9 cellular contexts compared by ENCODE assay signal in the genomic region with DNA sequence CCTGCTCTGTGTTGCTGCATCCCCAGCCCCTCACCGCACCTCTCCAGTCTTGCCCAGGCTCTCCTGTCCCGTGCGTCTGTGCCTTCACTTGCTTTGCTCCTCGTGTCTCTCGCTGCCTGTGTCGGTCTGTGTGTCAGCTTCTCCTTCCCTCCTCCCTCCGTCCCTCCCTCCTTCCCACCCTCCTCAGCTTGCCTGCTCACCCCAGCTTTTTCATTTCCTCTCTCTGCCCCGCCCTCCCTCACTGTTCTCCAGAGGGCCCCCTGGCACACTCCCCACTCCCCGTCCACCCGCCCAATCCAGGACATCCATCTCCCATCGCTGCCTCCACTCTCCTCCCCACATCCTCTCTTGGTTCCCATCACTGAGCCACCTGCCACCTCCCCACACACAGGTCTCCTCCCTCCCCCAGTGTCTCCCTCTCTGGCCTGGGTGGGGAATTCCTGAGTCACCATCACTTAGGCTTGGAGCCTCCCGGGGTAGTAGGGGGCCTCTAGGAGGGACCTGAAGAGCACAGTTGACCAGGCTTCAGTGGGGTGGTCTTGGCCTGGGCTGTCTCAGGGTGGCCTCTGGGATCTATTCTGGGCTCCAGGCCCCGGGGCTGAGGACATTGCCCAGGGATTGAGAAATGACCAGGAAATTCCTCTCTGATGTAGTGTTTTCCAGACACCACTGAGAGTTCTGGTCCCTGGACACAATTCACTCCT. TPM values are rescaled to one million over a fixed set of nuclear protein-coding genes. Genes with fewer than 3 reads are reported as not detected.
DNase-seq lines count a peak whose midpoint lies in the region; ATAC-seq and TF ChIP-seq lines count a peak whose summit lies in the region.
"Had no signal": no experiment of that assay in that cellular context is flagged by ENCODE, and none has a peak within 500 bp of the region (broad histone marks: within the 10 kb centered on the region; RNA-seq: fewer than 3 reads in every experiment).

A gene with protein sequence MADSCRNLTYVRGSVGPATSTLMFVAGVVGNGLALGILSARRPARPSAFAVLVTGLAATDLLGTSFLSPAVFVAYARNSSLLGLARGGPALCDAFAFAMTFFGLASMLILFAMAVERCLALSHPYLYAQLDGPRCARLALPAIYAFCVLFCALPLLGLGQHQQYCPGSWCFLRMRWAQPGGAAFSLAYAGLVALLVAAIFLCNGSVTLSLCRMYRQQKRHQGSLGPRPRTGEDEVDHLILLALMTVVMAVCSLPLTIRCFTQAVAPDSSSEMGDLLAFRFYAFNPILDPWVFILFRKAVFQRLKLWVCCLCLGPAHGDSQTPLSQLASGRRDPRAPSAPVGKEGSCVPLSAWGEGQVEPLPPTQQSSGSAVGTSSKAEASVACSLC (minus strand): TSS at position 132 of the 704 bp plus-strand sequence. CDS start 864 bp downstream, outside the sequence.

- peak within 1 kb of the TSS; percentile 96 for H3K27ac Mint-ChIP-seq in activated CD8-positive, alpha-beta T cell treated with anti-CD3 and anti-CD28 coated beads for 36 hours

- no peaks in the 10 kb centered on the region for H3K27me3 ChIP-seq in AG04450 (ENCODE audit: control insufficient read depth, insufficient read depth, low read length)

- H3K27ac ChIP-seq in AG04450 (ENCODE audit: low read depth, low read length): peak within 1 kb of the TSS; percentile 83
- H3K27ac ChIP-seq: HL-60 had no signal

- no peaks in the 10 kb centered on the region; the same call in 1 of the 2 replicates for H3K9me3 ChIP-seq in AG04450 (ENCODE audit: control insufficient read depth, insufficient read depth, low read length)

- POLR2A ChIA-PET in AG04450 (lab: Yijun Ruan, JAX): interaction anchor here (1.2 kb wide), 1 partner anchor 36 kb away, joined by 8 read pairs; a partner anchor contains a TSS
- POLR2A ChIA-PET in activated CD8-positive, alpha-beta T cell treated with anti-CD3 and anti-CD28 coated beads for 36 hours (lab: Charles Lee): interaction anchor here (0.9 to 11.8 kb wide), 6 partner anchors 7 to 23 kb away, joined by 3 to 116 read pairs (median 6); no protein-coding TSS in a partner anchor

- ATAC-seq in activated CD8-positive, alpha-beta T cell treated with anti-CD3 and anti-CD28 coated beads for 36 hours: peak; percentile 64
- no peak for ATAC-seq in HG03139 (IDR thresholded peaks at IDR 0.05; ENCODE audit: unreplicated experiment)

- TF ChIP-seq CTCF in AG04450 (IDR thresholded peaks at IDR 0.05; ENCODE audit: low read depth, low read length) (0 out of 2 replicates have a peak, but pooled peaks have one; percentile 9), GM20000 (IDR thresholded peaks at IDR 0.05; ENCODE audit: extremely low read depth, missing control alignments) (no peak)
- TF ChIP-seq CTCF in activated CD8-positive, alpha-beta T cell treated with anti-CD3 and anti-CD28 coated beads for 36 hours (IDR thresholded peaks at IDR 0.05): no peak

- no peaks in the 10 kb centered on the region for H3K9me3 Mint-ChIP-seq in activated CD8-positive, alpha-beta T cell treated with anti-CD3 and anti-CD28 coated beads for 36 hours

- peaks cover 34% of the 10 kb centered on the region for H3K36me3 Mint-ChIP-seq in activated CD8-positive, alpha-beta T cell treated with anti-CD3 and anti-CD28 coated beads for 36 hours (ENCODE audit: low read depth)

- peak within 1 kb of the TSS; percentile 96 for H3K4me3 Mint-ChIP-seq in activated CD8-positive, alpha-beta T cell treated with anti-CD3 and anti-CD28 coated beads for 36 hours

- H3K4me3 ChIP-seq in AG04450 (ENCODE audit: low read depth, low read length): peak within 1 kb of the TSS; percentile 59

- intact Hi-C loops in activated CD8-positive, alpha-beta T cell treated with anti-CD3 and anti-CD28 coated beads for 36 hours (cut with micrococcal nuclease): no loop called here

- peaks cover 3% of the 10 kb centered on the region for H3K27me3 Mint-ChIP-seq in activated CD8-positive, alpha-beta T cell treated with anti-CD3 and anti-CD28 coated beads for 36 hours

- DNase-seq in AG04450 (ENCODE audit: low read depth, low spot score) (no peak), GM20000 (ENCODE audit: low spot score) (peak; percentile 59), iPS-NIHi11 (ENCODE audit: low spot score) (peak; percentile 44), stromal cell of bone marrow (ENCODE audit: low read depth) (peak; percentile 74), NCI-H524 (lab: John Stamatoyannopoulos, UW) (no peak)
- peak; percentile 62 for DNase-seq in activated CD8-positive, alpha-beta T cell treated with anti-CD3 and anti-CD28 coated beads for 36 hours
- DNase-seq in activated CD4-positive, CD25-positive, alpha-beta regulatory T cell (lab: John Stamatoyannopoulos, UW): no peak

- CTCF ChIA-PET in AG04450 (lab: Charles Lee): interaction anchor here (1.1 to 1.5 kb wide), 4 partner anchors 8 to 37 kb away, joined by 5 to 6 read pairs (median 5); a partner anchor contains a TSS
- CTCF ChIA-PET in activated CD8-positive, alpha-beta T cell treated with anti-CD3 and anti-CD28 coated beads for 36 hours (lab: Charles Lee): interaction anchor here (1.1 to 5.1 kb wide), 4 partner anchors 8 to 37 kb away, joined by 4 to 28 read pairs (median 8); a partner anchor contains a TSS

- H3K4me1 Mint-ChIP-seq in activated CD8-positive, alpha-beta T cell treated with anti-CD3 and anti-CD28 coated beads for 36 hours (ENCODE audit: low read depth): peaks cover 49% of the 10 kb centered on the region

RNA-seq across cellular contexts. Expression of the gene that starts here (rescaled TPM):
- 2.4 and 4.2 TPM in 2 replicates for polyA plus RNA-seq in AG04450 (2011; rRNA removed)
- 1.00 and 2.8 TPM in 2 replicates for polyA minus RNA-seq in AG04450 (2011; rRNA and poly(A)+ RNA removed)
- 10 to 100 TPM; 45.4 to 48.8 TPM for total RNA-seq in activated CD8-positive, alpha-beta T cell treated with anti-CD3 and anti-CD28 coated beads for 36 hours

Comparison
In these comparisons a context has a peak if more than half of its experiments do, and no peak if none do; other contexts are left out.
1. DNase-seq: peak in GM20000 (single experiment), activated CD8-positive, alpha-beta T cell treated with anti-CD3 and anti-CD28 coated beads for 36 hours (single experiment), iPS-NIHi11 (single experiment) and stromal cell of bone marrow (single experiment); none in AG04450 (single experiment), NCI-H524 (0 of 2) and activated CD4-positive, CD25-positive, alpha-beta regulatory T cell (0 of 4).